Comparison of ENCODE assay signal across 13 cellular contexts in the genomic region with DNA sequence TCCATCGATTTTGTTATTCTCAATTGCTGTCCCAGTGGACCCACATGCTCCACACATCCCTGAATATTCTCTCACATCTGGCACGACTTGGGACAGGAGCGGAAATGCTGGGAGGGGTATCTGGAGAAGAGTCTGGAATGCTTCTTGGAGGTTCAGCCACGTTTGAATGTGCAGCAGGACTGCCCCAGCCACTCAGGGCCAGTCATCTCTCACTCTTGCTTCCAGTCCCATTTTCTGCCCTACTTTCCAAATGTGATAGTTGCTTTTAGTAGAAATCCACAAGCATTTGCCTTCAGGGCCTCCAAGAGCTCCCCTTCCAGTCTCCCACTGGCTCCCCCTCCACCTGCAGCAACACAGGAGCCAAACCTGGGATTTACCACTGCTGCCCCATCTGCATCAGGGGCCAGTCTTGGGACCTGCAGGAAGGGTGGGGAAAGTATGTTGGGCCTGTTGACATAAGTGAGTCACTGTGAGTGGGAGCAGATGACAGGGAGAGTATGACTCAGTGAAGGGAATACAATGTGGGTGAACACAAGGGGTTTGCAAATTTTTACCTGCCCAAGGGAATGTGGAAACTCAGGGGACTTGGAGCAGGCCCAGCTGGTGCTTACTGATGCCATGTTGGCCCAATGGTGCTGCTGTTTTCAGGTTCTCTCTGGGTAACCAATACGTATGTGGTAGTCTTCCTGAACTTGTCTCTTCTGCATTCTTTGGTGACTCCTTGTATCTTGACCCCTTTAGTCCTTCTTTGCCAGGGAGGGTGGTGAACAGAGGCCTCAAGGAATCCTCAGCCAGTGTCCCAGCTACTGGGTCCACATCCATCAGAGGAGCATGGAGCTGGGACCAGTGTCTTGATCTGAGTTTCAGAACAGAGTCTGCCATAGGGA.
A peak's percentile ranks its signal among the peaks of the same experiment; 100 is the strongest.
DNase-seq lines count a peak whose midpoint lies in the region; ATAC-seq and TF ChIP-seq lines count a peak whose summit lies in the region.
"Had no signal": no experiment of that assay in that cellular context is flagged by ENCODE, and none has a peak within 500 bp of the region (broad histone marks: within the 10 kb centered on the region; RNA-seq: fewer than 3 reads in every experiment).

No MANE protein-coding gene starts in this region.

- H3K36me3 ChIP-seq in PC-9 (ENCODE audit: low read depth), result no peaks in the 10 kb centered on the region
- H3K36me3 ChIP-seq: BLaER1, cardiac muscle cell had no signal

- no peak overlapping the region for H3K27ac ChIP-seq in PC-9
- H3K27ac ChIP-seq: BLaER1, cardiac muscle cell, skin epidermis had no signal

- no peaks in the 10 kb centered on the region for H4K20me1 ChIP-seq in PC-9 (ENCODE audit: insufficient read depth)

- CTCF ChIA-PET in activated naive CD4-positive, alpha-beta T cell treated with anti-CD3 and anti-CD28 coated beads for 36 hours (lab: Charles Lee), result no interaction called here
- CTCF ChIA-PET in activated naive CD4-positive, alpha-beta T cell treated with anti-CD3 and anti-CD28 coated beads, Interleukin-2, amount 10 ng/mL, durations not matched to agents 7 days and 5 days (lab: Charles Lee), result no interaction called here
- CTCF ChIA-PET in PC-9 (lab: Charles Lee), result no interaction called here

- no peak overlapping the region for H2AFZ ChIP-seq in PC-9

- TF ChIP-seq CTCF in PC-9 (conservative IDR thresholded peaks at IDR 0.05) (no peak), fibroblast of mammary gland (conservative IDR thresholded peaks at IDR 0.05; ENCODE audit: control insufficient read depth, insufficient read depth, low read depth, low read length) (no peak)

- H3K9me3 ChIP-seq in PC-9 (ENCODE audit: insufficient read depth, low read depth), result no peaks in the 10 kb centered on the region
- H3K9me3 ChIP-seq: BLaER1 had no signal

- peaks cover 18% of the 10 kb centered on the region for H3K27me3 Mint-ChIP-seq in activated naive CD4-positive, alpha-beta T cell treated with anti-CD3 and anti-CD28 coated beads for 36 hours (ENCODE audit: low read depth)
- H3K27me3 Mint-ChIP-seq in activated naive CD4-positive, alpha-beta T cell treated with anti-CD3 and anti-CD28 coated beads, Interleukin-2, amount 10 ng/mL, durations not matched to agents 7 days and 5 days, result peaks cover 66% of the 10 kb centered on the region

- intact Hi-C loops in activated naive CD4-positive, alpha-beta T cell treated with anti-CD3 and anti-CD28 coated beads for 36 hours (cut with micrococcal nuclease), result no loop called here
- intact Hi-C loops in PC-9 (cut with micrococcal nuclease; ENCODE audit: unreplicated experiment), result no loop called here

- peak overlapping the region; percentile 20 for H3K4me2 ChIP-seq in PC-9
- H3K4me2 ChIP-seq: BLaER1 had no signal

- no peaks in the 10 kb centered on the region for H3K9me2 ChIP-seq in PC-9 (ENCODE audit: insufficient read depth)

- peaks cover 6% of the 10 kb centered on the region for H3K4me1 Mint-ChIP-seq in activated naive CD4-positive, alpha-beta T cell treated with anti-CD3 and anti-CD28 coated beads for 36 hours (ENCODE audit: low read depth)
- no peaks in the 10 kb centered on the region for H3K4me1 Mint-ChIP-seq in activated naive CD4-positive, alpha-beta T cell treated with anti-CD3 and anti-CD28 coated beads, Interleukin-2, amount 10 ng/mL, durations not matched to agents 7 days and 5 days

- no peak overlapping the region for H3K27ac Mint-ChIP-seq in activated naive CD4-positive, alpha-beta T cell treated with anti-CD3 and anti-CD28 coated beads for 36 hours
- no peak overlapping the region for H3K27ac Mint-ChIP-seq in activated naive CD4-positive, alpha-beta T cell treated with anti-CD3 and anti-CD28 coated beads, Interleukin-2, amount 10 ng/mL, durations not matched to agents 7 days and 5 days

- H3K9me3 Mint-ChIP-seq in activated naive CD4-positive, alpha-beta T cell treated with anti-CD3 and anti-CD28 coated beads for 36 hours, result no peaks in the 10 kb centered on the region
- no peaks in the 10 kb centered on the region for H3K9me3 Mint-ChIP-seq in activated naive CD4-positive, alpha-beta T cell treated with anti-CD3 and anti-CD28 coated beads, Interleukin-2, amount 10 ng/mL, durations not matched to agents 7 days and 5 days
- H3K9me3 Mint-ChIP-seq: stimulated activated naive CD8-positive, alpha-beta T cell treated with anti-CD3 and anti-CD28 coated beads, Interleukin-15, Interleukin-2, amounts not matched to agents 100 ng/mL and 50 ng/mL, for 24 hours had no signal

- peak; percentile 14 for DNase-seq in activated naive CD4-positive, alpha-beta T cell treated with anti-CD3 and anti-CD28 coated beads for 36 hours
- DNase-seq in activated naive CD4-positive, alpha-beta T cell treated with anti-CD3 and anti-CD28 coated beads, Interleukin-2, amount 10 ng/mL, durations not matched to agents 7 days and 5 days, result no peak
- DNase-seq in PC-9, result peak; percentile 51 to 86
- peak; percentile 57 for DNase-seq in fibroblast of mammary gland (ENCODE audit: low read depth)
- peak; percentile 44 for DNase-seq in superior temporal gyrus (ENCODE audit: extremely low spot score)
- DNase-seq: NCI-H1417 treated with DMSO at 0.1 percent for 48 hours had no signal

- ATAC-seq in GM19463 (IDR thresholded peaks at IDR 0.05; ENCODE audit: unreplicated experiment), result no peak
- no peak for ATAC-seq in HG02884 (IDR thresholded peaks at IDR 0.05; ENCODE audit: unreplicated experiment)
- ATAC-seq in HG03378 (IDR thresholded peaks at IDR 0.05; ENCODE audit: unreplicated experiment), result no peak

- peaks cover 41% of the 10 kb centered on the region for H3K27me3 ChIP-seq in PC-9 (ENCODE audit: insufficient read depth, low read depth)
- H3K27me3 ChIP-seq: BLaER1 had no signal

- no peak overlapping the region for H3K4me3 Mint-ChIP-seq in activated naive CD4-positive, alpha-beta T cell treated with anti-CD3 and anti-CD28 coated beads for 36 hours
- H3K4me3 Mint-ChIP-seq in activated naive CD4-positive, alpha-beta T cell treated with anti-CD3 and anti-CD28 coated beads, Interleukin-2, amount 10 ng/mL, durations not matched to agents 7 days and 5 days, result no peak overlapping the region
- H3K4me3 Mint-ChIP-seq: stimulated activated naive CD8-positive, alpha-beta T cell treated with anti-CD3 and anti-CD28 coated beads, Interleukin-15, Interleukin-2, amounts not matched to agents 100 ng/mL and 50 ng/mL, for 24 hours had no signal

- H3K4me1 ChIP-seq in PC-9 (replicated peaks; ENCODE audit: insufficient read depth), result peaks cover 24% of the 10 kb centered on the region

- no peaks in the 10 kb centered on the region for H3K79me2 ChIP-seq in PC-9 (ENCODE audit: low read depth)

- no peaks in the 10 kb centered on the region for H3K36me3 Mint-ChIP-seq in activated naive CD4-positive, alpha-beta T cell treated with anti-CD3 and anti-CD28 coated beads for 36 hours (ENCODE audit: low read depth)
- H3K36me3 Mint-ChIP-seq in activated naive CD4-positive, alpha-beta T cell treated with anti-CD3 and anti-CD28 coated beads, Interleukin-2, amount 10 ng/mL, durations not matched to agents 7 days and 5 days, result no peaks in the 10 kb centered on the region

- H3K4me3 ChIP-seq in PC-9 (no peak overlapping the region), fibroblast of mammary gland (ENCODE audit: control insufficient read depth, low read depth, low read length) (no peak overlapping the region)
- H3K4me3 ChIP-seq: BLaER1, cardiac muscle cell, skin epidermis had no signal

- no TSS peak for BruUV-seq in PC-9 (replicated peaks; lab: Mats Ljungman, UMichigan)

- peaks cover 16% of the 10 kb centered on the region; the same call in 1 of the 2 replicates for H3F3A ChIP-seq in PC-9 (ENCODE audit: insufficient read depth, low read depth)

- POLR2A ChIA-PET in PC-9 (lab: Charles Lee; ENCODE audit: unreplicated experiment), result no interaction called here
